In the genomic region with DNA sequence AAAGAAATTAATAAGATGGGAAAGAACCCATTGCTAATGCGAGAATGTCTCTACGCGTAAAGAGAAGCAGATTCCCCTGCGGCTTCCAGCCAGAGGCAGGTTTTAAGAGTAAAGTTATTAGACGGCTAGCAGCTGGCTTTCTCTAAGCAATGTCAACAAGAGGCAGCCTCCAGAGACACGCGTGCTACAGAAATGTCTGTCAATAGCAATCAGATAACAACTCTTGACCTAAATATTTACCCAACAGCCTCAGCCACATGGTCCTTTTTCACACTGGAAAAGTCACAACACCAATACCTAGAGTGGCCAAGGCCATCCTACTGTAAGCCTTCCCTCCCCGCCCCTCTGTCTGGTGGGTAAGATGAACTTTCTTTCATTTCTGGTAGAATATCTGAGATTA, we compare ENCODE assay signal across 14 cellular contexts.
DNase-seq lines count a peak whose midpoint lies in the region; ATAC-seq, FAIRE-seq and TF ChIP-seq lines count a peak whose summit lies in the region.
"Had no signal": no experiment of that assay in that cellular context is flagged by ENCODE, and none has a peak within 500 bp of the region (broad histone marks: within the 10 kb centered on the region; RNA-seq: fewer than 3 reads in every experiment).

No MANE protein-coding gene starts in this region.

- no peak overlapping the region for H2BK5ac ChIP-seq in H9 (ENCODE audit: insufficient read length, low read length)

- no peaks in the 10 kb centered on the region for H3K9me3 ChIP-seq in H9 (ENCODE audit: control insufficient read depth, low read depth, low read length)
- no peaks in the 10 kb centered on the region for H3K9me3 ChIP-seq in endodermal cell (ENCODE audit: control insufficient read depth, low read length)
- H3K9me3 ChIP-seq: BE2C had no signal

- H3K9me3 Mint-ChIP-seq in H9 (peaks cover 0 to 2% of the 10 kb centered on the region in 2 experiments; a peak in 2 of 5 replicates), endodermal cell (peaks cover 2% of the 10 kb centered on the region)
- H3K9me3 Mint-ChIP-seq: CD4-positive, alpha-beta memory T cell; T-cell had no signal

- H3K4me1 ChIP-seq in H9 (ENCODE audit: insufficient read depth, low read length) = no peaks in the 10 kb centered on the region
- H3K4me1 ChIP-seq in endodermal cell (ENCODE audit: control insufficient read depth, insufficient read depth, low read length) = no peaks in the 10 kb centered on the region
- H3K4me1 ChIP-seq: BE2C had no signal

- H3T11ph ChIP-seq in H9 (ENCODE audit: low read length) = no peak overlapping the region

- H2AFZ ChIP-seq in H9 (ENCODE audit: low read length) = no peak overlapping the region

- H3K27me3 Mint-ChIP-seq in H9 (ENCODE audit: low read depth) (peaks cover 4% of the 10 kb centered on the region), endodermal cell (ENCODE audit: insufficient read depth) (peaks cover 7% of the 10 kb centered on the region)

- no peak overlapping the region for H2BK15ac ChIP-seq in H9 (ENCODE audit: low read depth, low read length)

- no peak overlapping the region for H3K14ac ChIP-seq in H9 (ENCODE audit: insufficient read depth, low read length)

- no peak overlapping the region for H3K4ac ChIP-seq in H9 (ENCODE audit: low read depth, low read length)

- no peak overlapping the region for H2BK120ac ChIP-seq in H9 (ENCODE audit: low read depth, low read length, poor library complexity, severe bottlenecking)

- H3K4me3 ChIP-seq in endodermal cell (ENCODE audit: low read length) = no peak overlapping the region
- H3K4me3 ChIP-seq: SK-N-MC had no signal

- TF ChIP-seq CTCF in H9 (conservative IDR thresholded peaks at IDR 0.05) (no peak), endodermal cell (conservative IDR thresholded peaks at IDR 0.05) (no peak), D721Med (IDR thresholded peaks at IDR 0.05; ENCODE audit: insufficient read depth, missing control alignments) (no peak)

- no peaks in the 10 kb centered on the region for H3K79me2 ChIP-seq in H9 (ENCODE audit: insufficient read depth, low read length)

- no peak overlapping the region for H2BK12ac ChIP-seq in H9 (ENCODE audit: insufficient read length, low read depth, low read length)

- no peak overlapping the region for H4K5ac ChIP-seq in H9 (ENCODE audit: insufficient read length, low read depth, low read length)

- no CpG with 5 or more reads among the region's 8 CpGs for WGBS in H9 (ENCODE audit: extremely low coverage, insufficient read length, low lambda C conversion rate)
- 89 to 92% methylated on average over 7 to 8 of the region's 8 CpGs for WGBS in endodermal cell (ENCODE audit: insufficient coverage in 1 of 2, insufficient read length in 1 of 2), 2 experiments

- no peaks in the 10 kb centered on the region; a peak in 2 of 7 replicates for H3K36me3 Mint-ChIP-seq in H9 (ENCODE audit: insufficient read depth in 1 of 3, low read depth in 3 of 3)
- H3K36me3 Mint-ChIP-seq in endodermal cell (ENCODE audit: low read depth) = no peaks in the 10 kb centered on the region
- H3K36me3 Mint-ChIP-seq: CD4-positive, alpha-beta memory T cell; T-cell had no signal

- no peak overlapping the region for H2AK5ac ChIP-seq in H9 (ENCODE audit: insufficient read length, low read length)

- 0 out of 2 replicates have a peak, but pooled peaks cover 3% of the 10 kb centered on the region for H3K27me3 ChIP-seq in H9 (ENCODE audit: insufficient read depth, low read length)
- no peaks in the 10 kb centered on the region for H3K27me3 ChIP-seq in endodermal cell (ENCODE audit: control insufficient read depth, insufficient read depth, low read length, poor library complexity, severe bottlenecking)
- H3K27me3 ChIP-seq: BE2C had no signal

- no peak for ATAC-seq in GM21529 (IDR thresholded peaks at IDR 0.05; ENCODE audit: unreplicated experiment)
- ATAC-seq: T-cell had no signal

- H4K20me1 ChIP-seq in H9 (ENCODE audit: control insufficient read depth, insufficient read depth, insufficient read length) = no peaks in the 10 kb centered on the region

- no peak overlapping the region for H4K8ac ChIP-seq in H9 (replicated peaks; ENCODE audit: insufficient read length, low read depth, low read length)

- no peaks in the 10 kb centered on the region for H3K79me1 ChIP-seq in H9 (ENCODE audit: insufficient read depth, low read depth, low read length, poor library complexity, severe bottlenecking)

- H3K18ac ChIP-seq in H9 (ENCODE audit: insufficient read length, low read depth, low read length) = no peak overlapping the region

- H3K27ac ChIP-seq in H9 (ENCODE audit: insufficient read length, low read depth, low read length) (no peak overlapping the region), endodermal cell (ENCODE audit: low read depth, low read length) (peak overlapping the region; percentile 64)
- H3K27ac ChIP-seq: SK-N-MC had no signal

- no peak overlapping the region; a peak in 1 of 7 replicates for H3K27ac Mint-ChIP-seq in H9
- H3K27ac Mint-ChIP-seq in endodermal cell = no peak overlapping the region
- H3K27ac Mint-ChIP-seq: CD4-positive, alpha-beta memory T cell; T-cell had no signal

- H3K36me3 ChIP-seq in endodermal cell (ENCODE audit: control insufficient read depth, insufficient read depth, low read length) = no peaks in the 10 kb centered on the region
- H3K36me3 ChIP-seq: BE2C had no signal

- no peak overlapping the region for H3K56ac ChIP-seq in H9 (ENCODE audit: insufficient read length, low read depth, low read length)

- FAIRE-seq in D721Med (lab: Jason Lieb, UNC) = no peak
- FAIRE-seq: GM18507 had no signal

- H3K9ac ChIP-seq in H9 (ENCODE audit: extremely low read depth, insufficient read length, low read length) (no peak overlapping the region), endodermal cell (ENCODE audit: extremely low read depth, low read length, poor library complexity, severe bottlenecking) (no peak overlapping the region)

- no peak overlapping the region for H4K91ac ChIP-seq in H9 (ENCODE audit: insufficient read length, low read depth, low read length)

- DNase-seq in DMS153 (lab: John Stamatoyannopoulos, UW) (peak; percentile 49), H9 (peak; percentile 18), NCI-H2171 treated with DMSO at 0.1 percent for 48 hours (lab: John Stamatoyannopoulos, UW) (peak; percentile 77), endodermal cell (no peak), D721Med (ENCODE audit: insufficient read length, low spot score) (no peak), NCI-H446 (lab: John Stamatoyannopoulos, UW) (no peak), activated gamma-delta T cell (lab: John Stamatoyannopoulos, UW) (no peak)
- DNase-seq: ACHN, BE2C had no signal

- H3K4me2 ChIP-seq in H9 (ENCODE audit: insufficient read depth, insufficient read length, low read length) = no peak overlapping the region

- H2BK20ac ChIP-seq in H9 (ENCODE audit: low read depth, low read length, poor library complexity, severe bottlenecking) = no peak overlapping the region

- no peak overlapping the region for H3K4me3 Mint-ChIP-seq in H9
- H3K4me3 Mint-ChIP-seq in endodermal cell = no peak overlapping the region
- H3K4me3 Mint-ChIP-seq: CD4-positive, alpha-beta memory T cell; T-cell had no signal

- H3K4me1 Mint-ChIP-seq in H9 (peaks cover 11 to 22% of the 10 kb centered on the region in 2 experiments), endodermal cell (peaks cover 8% of the 10 kb centered on the region)
- H3K4me1 Mint-ChIP-seq: T-cell had no signal

- H3K23ac ChIP-seq in H9 (ENCODE audit: insufficient read length, low read depth, low read length) = no peak overlapping the region

- H3K23me2 ChIP-seq in H9 (ENCODE audit: insufficient read length, low read depth, low read length, poor library complexity, severe bottlenecking) = no peaks in the 10 kb centered on the region

Comparison
In these comparisons a context has a peak if more than half of its experiments do, and no peak if none do; other contexts are left out.
1. DNase-seq: peak in DMS153 (single experiment), H9 (single experiment) and NCI-H2171 treated with DMSO at 0.1 percent for 48 hours (single experiment); none in endodermal cell (single experiment), D721Med (single experiment), NCI-H446 (0 of 2) and activated gamma-delta T cell (single experiment).